Comparison of ENCODE assay signal across 2 cellular contexts in genomic region chr12:14589169-14590004, GRCh38.
TF ChIP-seq lines count a peak whose summit lies in the region.

No MANE protein-coding gene starts in this region.

TF ChIP-seq in GM23338, 12 proteins besides CTCF, POLR2A, EP300 and RAD21:
- TF ChIP-seq ETS1 (IDR thresholded peaks at IDR 0.05) (no peak), ZNF114 (CRISPR knock-in tag; IDR thresholded peaks at IDR 0.05) (no peak), NANOG (IDR thresholded peaks at IDR 0.05; ENCODE audit: borderline replicate concordance) (no peak), POLR2AphosphoS5 (IDR thresholded peaks at IDR 0.05; ENCODE audit: low read depth) (no peak), STAT1 (IDR thresholded peaks at IDR 0.05; ENCODE audit: unreplicated experiment) (no peak), JUNB (IDR thresholded peaks at IDR 0.05; ENCODE audit: unreplicated experiment) (no peak), CREB1 (CRISPR knock-in tag; IDR thresholded peaks at IDR 0.05; ENCODE audit: low read depth) (no peak), EZH2phosphoT487 (IDR thresholded peaks at IDR 0.05; ENCODE audit: unreplicated experiment) (no peak), ZNF331 (CRISPR knock-in tag; IDR thresholded peaks at IDR 0.05; ENCODE audit: low read depth) (no peak), EZH2 (IDR thresholded peaks at IDR 0.05; ENCODE audit: low read depth, unreplicated experiment) (no peak)
- TF ChIP-seq, protein P1, sequence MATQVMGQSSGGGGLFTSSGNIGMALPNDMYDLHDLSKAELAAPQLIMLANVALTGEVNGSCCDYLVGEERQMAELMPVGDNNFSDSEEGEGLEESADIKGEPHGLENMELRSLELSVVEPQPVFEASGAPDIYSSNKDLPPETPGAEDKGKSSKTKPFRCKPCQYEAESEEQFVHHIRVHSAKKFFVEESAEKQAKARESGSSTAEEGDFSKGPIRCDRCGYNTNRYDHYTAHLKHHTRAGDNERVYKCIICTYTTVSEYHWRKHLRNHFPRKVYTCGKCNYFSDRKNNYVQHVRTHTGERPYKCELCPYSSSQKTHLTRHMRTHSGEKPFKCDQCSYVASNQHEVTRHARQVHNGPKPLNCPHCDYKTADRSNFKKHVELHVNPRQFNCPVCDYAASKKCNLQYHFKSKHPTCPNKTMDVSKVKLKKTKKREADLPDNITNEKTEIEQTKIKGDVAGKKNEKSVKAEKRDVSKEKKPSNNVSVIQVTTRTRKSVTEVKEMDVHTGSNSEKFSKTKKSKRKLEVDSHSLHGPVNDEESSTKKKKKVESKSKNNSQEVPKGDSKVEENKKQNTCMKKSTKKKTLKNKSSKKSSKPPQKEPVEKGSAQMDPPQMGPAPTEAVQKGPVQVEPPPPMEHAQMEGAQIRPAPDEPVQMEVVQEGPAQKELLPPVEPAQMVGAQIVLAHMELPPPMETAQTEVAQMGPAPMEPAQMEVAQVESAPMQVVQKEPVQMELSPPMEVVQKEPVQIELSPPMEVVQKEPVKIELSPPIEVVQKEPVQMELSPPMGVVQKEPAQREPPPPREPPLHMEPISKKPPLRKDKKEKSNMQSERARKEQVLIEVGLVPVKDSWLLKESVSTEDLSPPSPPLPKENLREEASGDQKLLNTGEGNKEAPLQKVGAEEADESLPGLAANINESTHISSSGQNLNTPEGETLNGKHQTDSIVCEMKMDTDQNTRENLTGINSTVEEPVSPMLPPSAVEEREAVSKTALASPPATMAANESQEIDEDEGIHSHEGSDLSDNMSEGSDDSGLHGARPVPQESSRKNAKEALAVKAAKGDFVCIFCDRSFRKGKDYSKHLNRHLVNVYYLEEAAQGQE (IDR thresholded peaks at IDR 0.05; ENCODE audit: unreplicated experiment): no peak
- TF ChIP-seq, protein P2, sequence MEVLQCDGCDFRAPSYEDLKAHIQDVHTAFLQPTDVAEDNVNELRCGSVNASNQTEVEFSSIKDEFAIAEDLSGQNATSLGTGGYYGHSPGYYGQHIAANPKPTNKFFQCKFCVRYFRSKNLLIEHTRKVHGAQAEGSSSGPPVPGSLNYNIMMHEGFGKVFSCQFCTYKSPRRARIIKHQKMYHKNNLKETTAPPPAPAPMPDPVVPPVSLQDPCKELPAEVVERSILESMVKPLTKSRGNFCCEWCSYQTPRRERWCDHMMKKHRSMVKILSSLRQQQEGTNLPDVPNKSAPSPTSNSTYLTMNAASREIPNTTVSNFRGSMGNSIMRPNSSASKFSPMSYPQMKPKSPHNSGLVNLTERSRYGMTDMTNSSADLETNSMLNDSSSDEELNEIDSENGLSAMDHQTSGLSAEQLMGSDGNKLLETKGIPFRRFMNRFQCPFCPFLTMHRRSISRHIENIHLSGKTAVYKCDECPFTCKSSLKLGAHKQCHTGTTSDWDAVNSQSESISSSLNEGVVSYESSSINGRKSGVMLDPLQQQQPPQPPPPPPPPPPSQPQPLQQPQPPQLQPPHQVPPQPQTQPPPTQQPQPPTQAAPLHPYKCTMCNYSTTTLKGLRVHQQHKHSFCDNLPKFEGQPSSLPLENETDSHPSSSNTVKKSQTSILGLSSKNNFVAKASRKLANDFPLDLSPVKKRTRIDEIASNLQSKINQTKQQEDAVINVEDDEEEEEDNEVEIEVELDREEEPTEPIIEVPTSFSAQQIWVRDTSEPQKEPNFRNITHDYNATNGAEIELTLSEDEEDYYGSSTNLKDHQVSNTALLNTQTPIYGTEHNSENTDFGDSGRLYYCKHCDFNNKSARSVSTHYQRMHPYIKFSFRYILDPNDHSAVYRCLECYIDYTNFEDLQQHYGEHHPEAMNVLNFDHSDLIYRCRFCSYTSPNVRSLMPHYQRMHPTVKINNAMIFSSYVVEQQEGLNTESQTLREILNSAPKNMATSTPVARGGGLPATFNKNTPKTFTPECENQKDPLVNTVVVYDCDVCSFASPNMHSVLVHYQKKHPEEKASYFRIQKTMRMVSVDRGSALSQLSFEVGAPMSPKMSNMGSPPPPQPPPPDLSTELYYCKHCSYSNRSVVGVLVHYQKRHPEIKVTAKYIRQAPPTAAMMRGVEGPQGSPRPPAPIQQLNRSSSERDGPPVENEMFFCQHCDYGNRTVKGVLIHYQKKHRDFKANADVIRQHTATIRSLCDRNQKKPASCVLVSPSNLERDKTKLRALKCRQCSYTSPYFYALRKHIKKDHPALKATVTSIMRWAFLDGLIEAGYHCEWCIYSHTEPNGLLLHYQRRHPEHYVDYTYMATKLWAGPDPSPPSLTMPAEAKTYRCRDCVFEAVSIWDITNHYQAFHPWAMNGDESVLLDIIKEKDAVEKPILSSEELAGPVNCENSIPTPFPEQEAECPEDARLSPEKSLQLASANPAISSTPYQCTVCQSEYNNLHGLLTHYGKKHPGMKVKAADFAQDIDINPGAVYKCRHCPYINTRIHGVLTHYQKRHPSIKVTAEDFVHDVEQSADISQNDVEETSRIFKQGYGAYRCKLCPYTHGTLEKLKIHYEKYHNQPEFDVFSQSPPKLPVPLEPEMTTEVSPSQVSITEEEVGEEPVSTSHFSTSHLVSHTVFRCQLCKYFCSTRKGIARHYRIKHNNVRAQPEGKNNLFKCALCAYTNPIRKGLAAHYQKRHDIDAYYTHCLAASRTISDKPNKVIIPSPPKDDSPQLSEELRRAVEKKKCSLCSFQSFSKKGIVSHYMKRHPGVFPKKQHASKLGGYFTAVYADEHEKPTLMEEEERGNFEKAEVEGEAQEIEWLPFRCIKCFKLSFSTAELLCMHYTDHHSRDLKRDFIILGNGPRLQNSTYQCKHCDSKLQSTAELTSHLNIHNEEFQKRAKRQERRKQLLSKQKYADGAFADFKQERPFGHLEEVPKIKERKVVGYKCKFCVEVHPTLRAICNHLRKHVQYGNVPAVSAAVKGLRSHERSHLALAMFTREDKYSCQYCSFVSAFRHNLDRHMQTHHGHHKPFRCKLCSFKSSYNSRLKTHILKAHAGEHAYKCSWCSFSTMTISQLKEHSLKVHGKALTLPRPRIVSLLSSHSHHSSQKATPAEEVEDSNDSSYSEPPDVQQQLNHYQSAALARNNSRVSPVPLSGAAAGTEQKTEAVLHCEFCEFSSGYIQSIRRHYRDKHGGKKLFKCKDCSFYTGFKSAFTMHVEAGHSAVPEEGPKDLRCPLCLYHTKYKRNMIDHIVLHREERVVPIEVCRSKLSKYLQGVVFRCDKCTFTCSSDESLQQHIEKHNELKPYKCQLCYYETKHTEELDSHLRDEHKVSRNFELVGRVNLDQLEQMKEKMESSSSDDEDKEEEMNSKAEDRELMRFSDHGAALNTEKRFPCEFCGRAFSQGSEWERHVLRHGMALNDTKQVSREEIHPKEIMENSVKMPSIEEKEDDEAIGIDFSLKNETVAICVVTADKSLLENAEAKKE (CRISPR knock-in tag; IDR thresholded peaks at IDR 0.05): no peak

TF ChIP-seq in H1, 55 proteins besides CTCF, POLR2A, EP300 and RAD21:
- no peak for TF ChIP-seq HDAC2 (IDR thresholded peaks at IDR 0.05; ENCODE audit: borderline replicate concordance in 1 of 2, low read depth in 2 of 2, low read length in 2 of 2)
- no peak for TF ChIP-seq CBX5 (IDR thresholded peaks at IDR 0.05; ENCODE audit: low read depth, low read length)
- TF ChIP-seq CBX8 (IDR thresholded peaks at IDR 0.05; ENCODE audit: borderline replicate concordance, low read depth, low read length): no peak
- TF ChIP-seq NRF1 (IDR thresholded peaks at IDR 0.05; ENCODE audit: low read depth, low read length): no peak
- TF ChIP-seq TCF12 (IDR thresholded peaks at IDR 0.05; ENCODE audit: low read depth, low read length): no peak
- no peak for TF ChIP-seq SIN3A (conservative IDR thresholded peaks at IDR 0.05 in 1 of 2, IDR thresholded peaks at IDR 0.05 in 1 of 2; ENCODE audit: low read depth in 1 of 2, low read length in 2 of 2)
- TF ChIP-seq JUN (IDR thresholded peaks at IDR 0.05; ENCODE audit: low read depth, low read length): no peak
- no peak for TF ChIP-seq TAF1 (IDR thresholded peaks at IDR 0.05; ENCODE audit: low read depth, low read length)
- no peak for TF ChIP-seq ZNF274 (IDR thresholded peaks at IDR 0.05; ENCODE audit: borderline replicate concordance, extremely low read depth, low read length)
- no peak for TF ChIP-seq ASH2L (IDR thresholded peaks at IDR 0.05; ENCODE audit: low read length)
- no peak for TF ChIP-seq RBBP5 (IDR thresholded peaks at IDR 0.05; ENCODE audit: borderline replicate concordance, low read depth, low read length)
- no peak for TF ChIP-seq SP2 (IDR thresholded peaks at IDR 0.05; ENCODE audit: low read length)
- TF ChIP-seq SAP30 (IDR thresholded peaks at IDR 0.05; ENCODE audit: insufficient read depth, insufficient replicate concordance, low read length): no peak
- TF ChIP-seq CTBP2 (IDR thresholded peaks at IDR 0.05; ENCODE audit: borderline replicate concordance, insufficient read depth, insufficient read length, low read length): no peak
- no peak for TF ChIP-seq BACH1 (IDR thresholded peaks at IDR 0.05; ENCODE audit: low read length)
- no peak for TF ChIP-seq SIX5 (IDR thresholded peaks at IDR 0.05; ENCODE audit: low read depth, low read length)
- TF ChIP-seq PHF8 (conservative IDR thresholded peaks at IDR 0.05; ENCODE audit: low read depth, low read length): no peak
- TF ChIP-seq TBP (IDR thresholded peaks at IDR 0.05; ENCODE audit: low read depth, low read length): no peak
- TF ChIP-seq FOSL1 (IDR thresholded peaks at IDR 0.05; ENCODE audit: insufficient read depth, low read depth, low read length): no peak
- TF ChIP-seq RXRA (IDR thresholded peaks at IDR 0.05; ENCODE audit: insufficient read depth, low read depth, low read length): no peak
